ENCODE assay signal across 9 cellular contexts in genomic region chr9:113649054-113649453, GRCh38.
DNase-seq lines count a peak whose midpoint lies in the region; ATAC-seq lines count a peak whose summit lies in the region.
"Had no signal": no experiment of that assay in that cellular context is flagged by ENCODE, and none has a peak within 500 bp of the region (broad histone marks: within the 10 kb centered on the region; RNA-seq: fewer than 3 reads in every experiment).

No MANE protein-coding gene starts in this region.

- H3K9me3 ChIP-seq in neuronal stem cell (replicated peaks in 1 of 2; ENCODE audit: control insufficient read depth in 2 of 2, insufficient read depth in 1 of 2, low read depth in 1 of 2, low read length in 2 of 2) = no peaks in the 10 kb centered on the region

- peaks cover 28% of the 10 kb centered on the region for H3K27me3 Mint-ChIP-seq in stimulated activated memory B cell treated with anti-CD40 and anti-IgM and Interleukin-4, amounts not matched to agents 10 μg/mL and 1 μg/mL and 100 μg/mL, for 72 hours

- H3K23ac ChIP-seq in neuronal stem cell (ENCODE audit: low read depth, low read length, poor library complexity) = no peak overlapping the region

- H3K4ac ChIP-seq in neuronal stem cell (ENCODE audit: low read length) = no peak overlapping the region

- H4K91ac ChIP-seq in neuronal stem cell (ENCODE audit: low read depth, low read length, poor library complexity) = peak overlapping the region; percentile 11

- no peak overlapping the region for H2BK120ac ChIP-seq in neuronal stem cell (ENCODE audit: low read depth, low read length)

- H3K27me3 ChIP-seq in neuronal stem cell (ENCODE audit: control insufficient read depth in 3 of 3, insufficient read depth in 3 of 3, low read depth in 1 of 3, low read length in 3 of 3) = no peaks in the 10 kb centered on the region

- peak overlapping the region; percentile 59 for H2BK15ac ChIP-seq in neuronal stem cell (ENCODE audit: low read length)

- no peak overlapping the region for H4K8ac ChIP-seq in neuronal stem cell (ENCODE audit: low read depth, low read length)

- no peak overlapping the region for H3K14ac ChIP-seq in neuronal stem cell (ENCODE audit: low read length)

- H3K4me3 ChIP-seq in neuronal stem cell (ENCODE audit: low read length in 2 of 2) = no peak overlapping the region

- no peak overlapping the region for H3K4me2 ChIP-seq in neuronal stem cell (ENCODE audit: insufficient read depth, low read length, poor library complexity, severe bottlenecking)

- peak overlapping the region; percentile 19 for H2BK5ac ChIP-seq in neuronal stem cell (ENCODE audit: low read length)

- H3K18ac ChIP-seq in neuronal stem cell (ENCODE audit: low read length) = peak overlapping the region; percentile 62

- no peaks in the 10 kb centered on the region for H3K79me1 ChIP-seq in neuronal stem cell (ENCODE audit: low read depth, low read length)

- H3K36me3 Mint-ChIP-seq in stimulated activated memory B cell treated with anti-CD40 and anti-IgM and Interleukin-4, amounts not matched to agents 10 μg/mL and 1 μg/mL and 100 μg/mL, for 72 hours = no peaks in the 10 kb centered on the region

- peak; percentile 36 for DNase-seq in COR-L47 (lab: John Stamatoyannopoulos, UW)
- peak; percentile 82 for DNase-seq in NCI-H345 (lab: John Stamatoyannopoulos, UW)
- peak; percentile 93 for DNase-seq in fibroblast of gingiva (ENCODE audit: low read depth)
- DNase-seq in neuronal stem cell (ENCODE audit: low spot score) = no peak
- DNase-seq in NOMO-1 (lab: John Stamatoyannopoulos, UW; ENCODE audit: unreplicated experiment in 2 of 2) = no peak
- DNase-seq in SIG-M5 (lab: John Stamatoyannopoulos, UW) = no peak
- DNase-seq: activated CD4-positive, alpha-beta T cell treated with anti-CD3 and anti-CD28 coated beads for 48 hours had no signal

- WGBS in neuronal stem cell (ENCODE audit: extremely low coverage in 2 of 2, insufficient read length in 2 of 2, insufficient replicate concordance in 1 of 2), 2 donors = no CpG with 5 or more reads among the region's 11 CpGs

- H3K4me1 ChIP-seq in neuronal stem cell (ENCODE audit: control insufficient read depth in 2 of 2, insufficient read depth in 1 of 2, low read depth in 1 of 2, low read length in 2 of 2) = peaks cover 13 to 18% of the 10 kb centered on the region in 2 donors

- ATAC-seq in GM21447 (IDR thresholded peaks at IDR 0.05; ENCODE audit: unreplicated experiment) = no peak
- no peak for ATAC-seq in stimulated activated memory B cell treated with anti-CD40 and anti-IgM and Interleukin-4, amounts not matched to agents 10 μg/mL and 1 μg/mL and 100 μg/mL, for 72 hours

- H3K9me3 Mint-ChIP-seq in stimulated activated memory B cell treated with anti-CD40 and anti-IgM and Interleukin-4, amounts not matched to agents 10 μg/mL and 1 μg/mL and 100 μg/mL, for 72 hours = no peaks in the 10 kb centered on the region

- H2AFZ ChIP-seq in neuronal stem cell (ENCODE audit: low read length) = peak overlapping the region; percentile 58

- H3K36me3 ChIP-seq in neuronal stem cell (replicated peaks in 1 of 2; ENCODE audit: control insufficient read depth in 2 of 2, insufficient read depth in 2 of 2, low read length in 2 of 2) = no peaks in the 10 kb centered on the region

- H3K4me1 Mint-ChIP-seq in stimulated activated memory B cell treated with anti-CD40 and anti-IgM and Interleukin-4, amounts not matched to agents 10 μg/mL and 1 μg/mL and 100 μg/mL, for 72 hours = no peaks in the 10 kb centered on the region

- H3K4me3 Mint-ChIP-seq in stimulated activated memory B cell treated with anti-CD40 and anti-IgM and Interleukin-4, amounts not matched to agents 10 μg/mL and 1 μg/mL and 100 μg/mL, for 72 hours = no peak overlapping the region

- H2AK5ac ChIP-seq in neuronal stem cell (ENCODE audit: low read depth, low read length) = no peak overlapping the region

- no peak overlapping the region for H3K27ac Mint-ChIP-seq in stimulated activated memory B cell treated with anti-CD40 and anti-IgM and Interleukin-4, amounts not matched to agents 10 μg/mL and 1 μg/mL and 100 μg/mL, for 72 hours

- no peak overlapping the region for H3K27ac ChIP-seq in neuronal stem cell (replicated peaks; ENCODE audit: low read length)

- H3K9ac ChIP-seq in neuronal stem cell (ENCODE audit: low read depth, low read length, poor library complexity) = peak overlapping the region; percentile 34

- peak overlapping the region; percentile 30 for H2BK12ac ChIP-seq in neuronal stem cell (ENCODE audit: low read length)

Comparison
In these comparisons a context has a peak if more than half of its experiments do, and no peak if none do; other contexts are left out.
1. DNase-seq: peak in COR-L47 (single experiment), NCI-H345 (single experiment) and fibroblast of gingiva (single experiment); none in neuronal stem cell (single experiment), NOMO-1 (0 of 2) and SIG-M5 (single experiment).